ENCODE assay signal across 11 cellular contexts in the genomic region with DNA sequence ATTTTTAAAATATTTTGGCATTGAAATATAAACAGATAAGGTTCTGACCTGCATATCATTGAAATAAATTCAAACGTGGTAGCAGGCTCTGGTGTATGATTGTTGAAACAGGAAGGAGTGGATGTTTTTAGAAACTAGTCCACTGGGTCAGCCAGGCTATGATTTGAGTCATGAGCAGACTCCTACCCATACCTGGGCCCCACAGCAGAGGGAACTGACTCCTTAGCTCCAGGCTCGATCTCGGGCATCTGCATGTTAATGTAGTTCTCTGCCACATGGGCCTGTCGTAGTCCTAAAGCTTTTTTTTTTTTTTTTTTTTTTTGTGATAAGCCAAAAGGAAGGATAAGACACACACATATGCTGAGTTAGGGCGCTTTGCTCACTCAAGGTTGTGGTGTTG. TPM values are rescaled to one million over a fixed set of nuclear protein-coding genes. Genes with fewer than 3 reads are reported as not detected.
DNase-seq lines count a peak whose midpoint lies in the region; ATAC-seq and TF ChIP-seq lines count a peak whose summit lies in the region.
"Had no signal": no experiment of that assay in that cellular context is flagged by ENCODE, and none has a peak within 500 bp of the region (broad histone marks: within the 10 kb centered on the region; RNA-seq: fewer than 3 reads in every experiment).

No MANE protein-coding gene starts in this region.

- no peaks in the 10 kb centered on the region for H3K4me1 Mint-ChIP-seq in osteocyte (ENCODE audit: unreplicated experiment)
- H3K4me1 Mint-ChIP-seq: activated naive CD8-positive, alpha-beta T cell treated with anti-CD3 and anti-CD28 coated beads, Interleukin-2, amount 10 ng/mL, durations not matched to agents 7 days and 5 days had no signal

- peaks cover 20% of the 10 kb centered on the region for H3K36me3 Mint-ChIP-seq in osteocyte (ENCODE audit: unreplicated experiment)

- ATAC-seq in GM19468 (IDR thresholded peaks at IDR 0.05; ENCODE audit: extremely low read depth, unreplicated experiment) = peak; percentile 21
- peak; percentile 63 for ATAC-seq in HG03354 (IDR thresholded peaks at IDR 0.05; ENCODE audit: poor library complexity, severe bottlenecking, unreplicated experiment)
- no peak for ATAC-seq in activated CD4-positive, CD25-positive, alpha-beta regulatory T cell treated with anti-CD3 and anti-CD28 coated beads, Interleukin-2, amount 50 U/mL, for 24 hours
- ATAC-seq: foreskin keratinocyte had no signal

- no peaks in the 10 kb centered on the region for H3K27me3 ChIP-seq in WERI-Rb-1 (ENCODE audit: insufficient read depth, low read depth, severe bottlenecking)
- H3K27me3 ChIP-seq: foreskin keratinocyte had no signal

- no peak for TF ChIP-seq CTCF in GM12864 (IDR thresholded peaks at IDR 0.05; ENCODE audit: low read depth, low read length, missing control alignments)
- no peak for TF ChIP-seq CTCF in WERI-Rb-1 (IDR thresholded peaks at IDR 0.05; ENCODE audit: low read depth, low read length)
- no peak for TF ChIP-seq CTCF in osteocyte (IDR thresholded peaks at IDR 0.05)

- peaks cover 74% of the 10 kb centered on the region for H3K36me3 ChIP-seq in WERI-Rb-1

- H3K9me3 Mint-ChIP-seq in osteocyte (ENCODE audit: unreplicated experiment) = no peaks in the 10 kb centered on the region
- H3K9me3 Mint-ChIP-seq: activated naive CD8-positive, alpha-beta T cell treated with anti-CD3 and anti-CD28 coated beads, Interleukin-2, amount 10 ng/mL, durations not matched to agents 7 days and 5 days; CD8-positive, alpha-beta memory T cell had no signal

- no peak overlapping the region for H3K27ac Mint-ChIP-seq in osteocyte (ENCODE audit: unreplicated experiment)
- H3K27ac Mint-ChIP-seq: activated naive CD8-positive, alpha-beta T cell treated with anti-CD3 and anti-CD28 coated beads, Interleukin-2, amount 10 ng/mL, durations not matched to agents 7 days and 5 days had no signal

- H3K27ac ChIP-seq in caudate nucleus (ENCODE audit: low read depth, low read length) (peak overlapping the region; percentile 7), WERI-Rb-1 (no peak overlapping the region)
- H3K27ac ChIP-seq: foreskin keratinocyte had no signal

- H3K4me3 ChIP-seq in GM12864 (ENCODE audit: low read depth, low read length) (no peak overlapping the region), WERI-Rb-1 (ENCODE audit: low read depth, low read length) (no peak overlapping the region)

- H3K4me3 Mint-ChIP-seq in osteocyte (ENCODE audit: unreplicated experiment) = no peak overlapping the region
- H3K4me3 Mint-ChIP-seq: activated naive CD8-positive, alpha-beta T cell treated with anti-CD3 and anti-CD28 coated beads, Interleukin-2, amount 10 ng/mL, durations not matched to agents 7 days and 5 days; CD8-positive, alpha-beta memory T cell had no signal

- DNase-seq in GM12864 (ENCODE audit: low read depth) (peak; percentile 48), caudate nucleus (lab: John Stamatoyannopoulos, UW) (no peak), WERI-Rb-1 (no peak), osteocyte (ENCODE audit: extremely low spot score, unreplicated experiment) (no peak), NCI-H1105 (lab: John Stamatoyannopoulos, UW) (no peak)
- DNase-seq: activated naive CD8-positive, alpha-beta T cell treated with anti-CD3 and anti-CD28 coated beads, Interleukin-2, amount 10 ng/mL, durations not matched to agents 7 days and 5 days; CD8-positive, alpha-beta memory T cell; foreskin keratinocyte had no signal

- H3K27me3 Mint-ChIP-seq in osteocyte (ENCODE audit: unreplicated experiment) = no peaks in the 10 kb centered on the region
- H3K27me3 Mint-ChIP-seq: activated naive CD8-positive, alpha-beta T cell treated with anti-CD3 and anti-CD28 coated beads, Interleukin-2, amount 10 ng/mL, durations not matched to agents 7 days and 5 days had no signal

- no peaks in the 10 kb centered on the region for H3K9me3 ChIP-seq in WERI-Rb-1 (ENCODE audit: severe bottlenecking)

RNA-seq across cellular contexts. Expression of a gene that starts 27.1 kb away (rescaled TPM):
- total RNA-seq in osteocyte = 15.2 and 17.3 TPM in 2 replicates

RNA-seq across cellular contexts. Expression of a gene that starts 27.2 kb away (rescaled TPM):
- total RNA-seq in osteocyte = 14.7 and 14.8 TPM in 2 replicates

RNA-seq across cellular contexts. Expression of a gene that starts 55.3 kb away (rescaled TPM):
- total RNA-seq in osteocyte = 10.7 and 12.0 TPM in 2 replicates
- total RNA-seq: activated naive CD8-positive, alpha-beta T cell treated with anti-CD3 and anti-CD28 coated beads, Interleukin-2, amount 10 ng/mL, durations not matched to agents 7 days and 5 days; CD8-positive, alpha-beta memory T cell; foreskin keratinocyte had no signal

Comparison
In these comparisons a context has a peak if more than half of its experiments do, and no peak if none do; other contexts are left out.
1. ATAC-seq: peak in GM19468 (single experiment) and HG03354 (single experiment); none in activated CD4-positive, CD25-positive, alpha-beta regulatory T cell treated with anti-CD3 and anti-CD28 coated beads, Interleukin-2, amount 50 U/mL, for 24 hours (0 of 2).